In the genomic region with DNA sequence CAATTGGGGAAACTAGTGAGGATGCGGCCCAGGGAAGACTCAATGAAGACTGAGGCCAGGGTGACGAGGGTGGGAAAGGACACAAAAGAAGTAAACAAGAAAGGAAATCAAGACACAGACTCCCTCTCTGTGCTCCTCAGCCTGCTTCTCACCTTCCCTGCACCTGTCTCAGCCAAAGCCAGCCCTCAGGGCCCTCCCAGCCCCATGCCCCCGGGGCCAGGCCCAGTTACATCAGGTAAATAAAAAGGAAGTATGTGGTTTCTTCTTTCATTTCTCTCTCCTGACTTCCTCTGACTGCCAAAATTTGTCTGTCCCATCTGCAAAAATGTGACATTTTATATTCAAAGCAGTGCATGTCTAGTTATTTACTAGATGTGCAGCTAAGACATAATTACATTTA, we compare ENCODE assay signal across 17 cellular contexts.
DNase-seq lines count a peak whose midpoint lies in the region; ATAC-seq and TF ChIP-seq lines count a peak whose summit lies in the region.
"Had no signal": no experiment of that assay in that cellular context is flagged by ENCODE, and none has a peak within 500 bp of the region (broad histone marks: within the 10 kb centered on the region; RNA-seq: fewer than 3 reads in every experiment).

No MANE protein-coding gene starts in this region.

- peak overlapping the region; percentile 5 to 13 for H3K4me3 Mint-ChIP-seq in activated T-cell treated with anti-CD3 and anti-CD28 coated beads, Interleukin-2, amount 50 U/mL, for 72 hours
- H3K4me3 Mint-ChIP-seq in stimulated activated memory B cell treated with anti-CD40 and anti-IgM and Interleukin-4, amounts not matched to agents 10 μg/mL and 1 μg/mL and 100 μg/mL, for 72 hours: peak overlapping the region; percentile 2
- H3K4me3 Mint-ChIP-seq: WTC11 had no signal

- H3K9me3 ChIP-seq in OCI-LY7 (ENCODE audit: low read length): no peaks in the 10 kb centered on the region
- no peaks in the 10 kb centered on the region for H3K9me3 ChIP-seq in right atrium auricular region
- H3K9me3 ChIP-seq: gastrocnemius medialis, testis had no signal

- H3K9me2 ChIP-seq in OCI-LY7 (ENCODE audit: insufficient read depth, low read length): no peaks in the 10 kb centered on the region

- H2AFZ ChIP-seq in OCI-LY7 (ENCODE audit: low read length): peak overlapping the region; percentile 27; the same call in 1 of the 2 replicates
- H2AFZ ChIP-seq: parathyroid adenoma had no signal

- H3K4me3 ChIP-seq in OCI-LY7 (ENCODE audit: low read depth, low read length, poor library complexity, severe bottlenecking): peak overlapping the region; percentile 36
- H3K4me3 ChIP-seq in right atrium auricular region: no peak overlapping the region
- H3K4me3 ChIP-seq: gastrocnemius medialis, testis had no signal

- H3K9me3 Mint-ChIP-seq in activated T-cell treated with anti-CD3 and anti-CD28 coated beads, Interleukin-2, amount 50 U/mL, for 72 hours: no peaks in the 10 kb centered on the region
- no peaks in the 10 kb centered on the region for H3K9me3 Mint-ChIP-seq in stimulated activated memory B cell treated with anti-CD40 and anti-IgM and Interleukin-4, amounts not matched to agents 10 μg/mL and 1 μg/mL and 100 μg/mL, for 72 hours
- H3K9me3 Mint-ChIP-seq: WTC11 had no signal

- H3K4me1 ChIP-seq in OCI-LY7 (ENCODE audit: insufficient read depth, low read length, poor library complexity, severe bottlenecking) (peaks cover 32% of the 10 kb centered on the region), right atrium auricular region (peaks cover 0 to 25% of the 10 kb centered on the region in 2 donors)
- H3K4me1 ChIP-seq: gastrocnemius medialis, testis had no signal

- no TSS peak for BruUV-seq in OCI-LY7 (replicated peaks; lab: Mats Ljungman, UMichigan)

- H3K27me3 Mint-ChIP-seq in activated T-cell treated with anti-CD3 and anti-CD28 coated beads, Interleukin-2, amount 50 U/mL, for 72 hours (ENCODE audit: low read depth): peaks cover 13% of the 10 kb centered on the region
- H3K27me3 Mint-ChIP-seq in stimulated activated memory B cell treated with anti-CD40 and anti-IgM and Interleukin-4, amounts not matched to agents 10 μg/mL and 1 μg/mL and 100 μg/mL, for 72 hours: no peaks in the 10 kb centered on the region

- intact Hi-C loops in OCI-LY7 (cut with micrococcal nuclease; ENCODE audit: unreplicated experiment): no loop called here

- TF ChIP-seq CTCF in OCI-LY7 (conservative IDR thresholded peaks at IDR 0.05; ENCODE audit: low read length): no peak
- TF ChIP-seq CTCF in right atrium auricular region (IDR thresholded peaks at IDR 0.05): no peak

- no peak for ATAC-seq in activated T-cell treated with anti-CD3 and anti-CD28 coated beads, Interleukin-2, amount 50 U/mL, for 72 hours (replicated peaks in 1 of 2)
- ATAC-seq in HG02763 (IDR thresholded peaks at IDR 0.05; ENCODE audit: unreplicated experiment) (peak; percentile 42), HG03196 (IDR thresholded peaks at IDR 0.05; ENCODE audit: unreplicated experiment) (no peak)
- ATAC-seq in stimulated activated memory B cell treated with anti-CD40 and anti-IgM and Interleukin-4, amounts not matched to agents 10 μg/mL and 1 μg/mL and 100 μg/mL, for 72 hours: peak; percentile 92
- ATAC-seq: gastrocnemius medialis, WTC11 had no signal

- H3K79me2 ChIP-seq in OCI-LY7 (ENCODE audit: insufficient read depth, low read depth, low read length): no peaks in the 10 kb centered on the region
- H3K79me2 ChIP-seq: parathyroid adenoma had no signal

- H4K20me1 ChIP-seq in OCI-LY7 (ENCODE audit: insufficient read depth, low read length): no peaks in the 10 kb centered on the region

- DNase-seq in activated T-cell treated with anti-CD3 and anti-CD28 coated beads, Interleukin-2, amount 50 U/mL, for 72 hours: no peak
- DNase-seq in activated T-cell treated with anti-CD3 and anti-CD28 coated beads for 4 hours (no peak), OCI-LY7 (ENCODE audit: low spot score) (peak; percentile 79), right atrium auricular region (ENCODE audit: low spot score) (no peak), SK-N-DZ (ENCODE audit: low spot score) (no peak)
- DNase-seq: activated gamma-delta T cell; cortex of kidney; gastrocnemius medialis; GDM1; NCI-H1092 treated with DMSO at 0.1 percent for 48 hours; stimulated activated CD4-positive, alpha-beta T cell treated with anti-CD3 and anti-CD28 coated beads, Interleukin-4, amount 100 ng/mL, for 24 hours; testis had no signal

- peaks cover 35% of the 10 kb centered on the region for H3K4me1 Mint-ChIP-seq in activated T-cell treated with anti-CD3 and anti-CD28 coated beads, Interleukin-2, amount 50 U/mL, for 72 hours (ENCODE audit: low read depth)
- peaks cover 17% of the 10 kb centered on the region for H3K4me1 Mint-ChIP-seq in stimulated activated memory B cell treated with anti-CD40 and anti-IgM and Interleukin-4, amounts not matched to agents 10 μg/mL and 1 μg/mL and 100 μg/mL, for 72 hours

- CTCF ChIA-PET in OCI-LY7 (lab: Charles Lee; ENCODE audit: unreplicated experiment): no interaction called here

- H3K36me3 Mint-ChIP-seq in activated T-cell treated with anti-CD3 and anti-CD28 coated beads, Interleukin-2, amount 50 U/mL, for 72 hours (ENCODE audit: insufficient read depth in 2 of 2): no peaks in the 10 kb centered on the region
- no peaks in the 10 kb centered on the region for H3K36me3 Mint-ChIP-seq in stimulated activated memory B cell treated with anti-CD40 and anti-IgM and Interleukin-4, amounts not matched to agents 10 μg/mL and 1 μg/mL and 100 μg/mL, for 72 hours
- H3K36me3 Mint-ChIP-seq: WTC11 had no signal

- H3K36me3 ChIP-seq in OCI-LY7 (ENCODE audit: insufficient read depth, low read length) (no peaks in the 10 kb centered on the region), right atrium auricular region (no peaks in the 10 kb centered on the region)
- H3K36me3 ChIP-seq: gastrocnemius medialis had no signal

- POLR2A ChIA-PET in OCI-LY7 (lab: Charles Lee): interaction anchor here (0.6 kb wide), 1 partner anchor 64 kb away, joined by 3 read pairs; no protein-coding TSS in a partner anchor

- peak overlapping the region; percentile 72 for H3K4me2 ChIP-seq in OCI-LY7 (ENCODE audit: low read length)

- no peaks in the 10 kb centered on the region for H3K27me3 ChIP-seq in right atrium auricular region
- H3K27me3 ChIP-seq: gastrocnemius medialis, testis had no signal

- H3K27ac Mint-ChIP-seq in activated T-cell treated with anti-CD3 and anti-CD28 coated beads, Interleukin-2, amount 50 U/mL, for 72 hours: no peak overlapping the region
- H3K27ac Mint-ChIP-seq in stimulated activated memory B cell treated with anti-CD40 and anti-IgM and Interleukin-4, amounts not matched to agents 10 μg/mL and 1 μg/mL and 100 μg/mL, for 72 hours: peak overlapping the region; percentile 21
- H3K27ac Mint-ChIP-seq: WTC11 had no signal

- H3K27ac ChIP-seq in OCI-LY7 (ENCODE audit: low read depth, low read length, poor library complexity, severe bottlenecking): peak overlapping the region; percentile 64
- no peak overlapping the region for H3K27ac ChIP-seq in right atrium auricular region
- H3K27ac ChIP-seq: gastrocnemius medialis, parathyroid adenoma, testis had no signal

Comparison
In these comparisons a context has a peak if more than half of its experiments do, and no peak if none do; other contexts are left out.
1. ATAC-seq: peak in HG02763 (single experiment) and stimulated activated memory B cell treated with anti-CD40 and anti-IgM and Interleukin-4, amounts not matched to agents 10 μg/mL and 1 μg/mL and 100 μg/mL, for 72 hours (single experiment); none in activated T-cell treated with anti-CD3 and anti-CD28 coated beads, Interleukin-2, amount 50 U/mL, for 72 hours (0 of 2) and HG03196 (single experiment).